Comparison of ENCODE assay signal across 8 cellular contexts in genomic region chr13:93227280-93227905, GRCh38. TPM values are rescaled to one million over a fixed set of nuclear protein-coding genes. Genes with fewer than 3 reads are reported as not detected.
DNase-seq lines count a peak whose midpoint lies in the region; ATAC-seq and TF ChIP-seq lines count a peak whose summit lies in the region.

No MANE protein-coding gene starts in this region.

- no peak for DNase-seq in AG04449 (ENCODE audit: low read depth, low spot score)
- DNase-seq in SK-MEL-5 (ENCODE audit: low read depth, low spot score): peak; percentile 37
- peak; percentile 70 for DNase-seq in cardiac muscle cell (ENCODE audit: low read depth in 1 of 2, low spot score in 1 of 2)
- DNase-seq in effector CD8-positive, alpha-beta T cell (lab: John Stamatoyannopoulos, UW): no peak

- no peaks in the 10 kb centered on the region for H3K36me3 ChIP-seq in HUES64 (ENCODE audit: insufficient read depth, low read length)
- no peaks in the 10 kb centered on the region for H3K36me3 ChIP-seq in cardiac muscle cell
- no peaks in the 10 kb centered on the region for H3K36me3 ChIP-seq in rectal smooth muscle tissue (ENCODE audit: control insufficient read depth, insufficient read depth, low read length)

- under 1% methylated on average over 56 of the region's 56 CpGs for WGBS in HUES64

- H3K9me3 ChIP-seq in HUES64 (ENCODE audit: insufficient read depth, low read depth, low read length) (no peaks in the 10 kb centered on the region), cardiac muscle cell (ENCODE audit: low read depth) (no peaks in the 10 kb centered on the region)

- H3K9ac ChIP-seq in HUES64 (ENCODE audit: low read depth, low read length): peak overlapping the region; percentile 92
- no peak overlapping the region for H3K9ac ChIP-seq in rectal smooth muscle tissue (ENCODE audit: low read length)

- CTCF ChIA-PET in AG04449 (lab: Yijun Ruan, JAX): interaction anchor here (1.0 to 1.4 kb wide), 3 partner anchors 17 to 1135 kb away, joined by 3 to 5 read pairs (median 3); no protein-coding TSS in a partner anchor

- in situ Hi-C loops in SK-MEL-5 (cut with HindIII; ENCODE audit: low pct_unique_long_range_greater_than_20kb, low sequenced_read_pairs): no loop called here

- TF ChIP-seq CTCF in AG04449 (IDR thresholded peaks at IDR 0.05; ENCODE audit: insufficient read depth, low read length, missing control alignments) (no peak), cardiac muscle cell (IDR thresholded peaks at IDR 0.05; ENCODE audit: low read depth, low read length) (no peak)

- ATAC-seq in HG02642 (IDR thresholded peaks at IDR 0.05; ENCODE audit: poor library complexity, unreplicated experiment): no peak
- ATAC-seq in GM21737 (IDR thresholded peaks at IDR 0.05; ENCODE audit: unreplicated experiment): no peak

- H3K27me3 ChIP-seq in HUES64 (ENCODE audit: insufficient read depth, low read length) (no peaks in the 10 kb centered on the region), cardiac muscle cell (no peaks in the 10 kb centered on the region), rectal smooth muscle tissue (ENCODE audit: control insufficient read depth, insufficient read depth, low read length) (no peaks in the 10 kb centered on the region)

- H3K4me3 ChIP-seq in AG04449 (ENCODE audit: low read depth, low read length) (peak overlapping the region; percentile 74), HUES64 (ENCODE audit: low read length) (peak overlapping the region; percentile 78), cardiac muscle cell (peak overlapping the region; percentile 84), rectal smooth muscle tissue (ENCODE audit: low read length) (peak overlapping the region; percentile 72)

- H3K27ac ChIP-seq in HUES64 (ENCODE audit: low read depth, low read length) (peak overlapping the region; percentile 52), cardiac muscle cell (peak overlapping the region; percentile 93), rectal smooth muscle tissue (ENCODE audit: low read depth, low read length) (peak overlapping the region; percentile 45)

- H3K4me1 ChIP-seq in HUES64 (ENCODE audit: insufficient read depth, low read length) (peaks cover 62% of the 10 kb centered on the region), cardiac muscle cell (ENCODE audit: low read depth) (peaks cover 38% of the 10 kb centered on the region), rectal smooth muscle tissue (ENCODE audit: control insufficient read depth, insufficient read depth, low read length) (no peaks in the 10 kb centered on the region)

- POLR2A ChIA-PET in AG04449 (lab: Yijun Ruan, JAX): interaction anchor here (0.5 to 0.7 kb wide), 3 partner anchors 22 to 606 kb away, joined by 3 to 4 read pairs (median 4); no protein-coding TSS in a partner anchor

RNA-seq across cellular contexts. Expression of gene GPC6, which starts 0.8 kb away (rescaled TPM):
- polyA plus RNA-seq in HUES64 (2013, experiment 1 of 2): 13.7 TPM
- 17.9 TPM for polyA plus RNA-seq in HUES64 (2013, experiment 2 of 2)
- 6.1 and 6.6 TPM in 2 replicates for total RNA-seq in SK-MEL-5 (2014; rRNA removed; shearing (Covaris generic))
- 4.7 and 8.7 TPM in 2 replicates for polyA plus RNA-seq in SK-MEL-5 (2015; cell fraction: cytosol; rRNA removed)
- polyA plus RNA-seq in SK-MEL-5 (2015; cell fraction: nucleus; rRNA removed): 1.8 and 4.3 TPM in 2 replicates
- total RNA-seq in cardiac muscle cell: 31.4 and 43.3 TPM in 2 replicates
- polyA plus RNA-seq in cardiac muscle cell: 13.3 and 14.4 TPM in 2 replicates

Comparison
In these comparisons a context has a peak if more than half of its experiments do, and no peak if none do; other contexts are left out.
1. DNase-seq: peak in SK-MEL-5 (single experiment) and cardiac muscle cell (2 of 2); none in AG04449 (single experiment) and effector CD8-positive, alpha-beta T cell (single experiment).
2. Peak in every context shown above with its lines, with median percentiles within 50 percentile points of each other: H3K4me3 ChIP-seq and H3K27ac ChIP-seq.